ENCODE assay signal across 8 cellular contexts in genomic region chr2:207163815-207164747, GRCh38. TPM values are rescaled to one million over a fixed set of nuclear protein-coding genes. Genes with fewer than 3 reads are reported as not detected.
A peak's percentile ranks its signal among the peaks of the same experiment; 100 is the strongest.
DNase-seq lines count a peak whose midpoint lies in the region; ATAC-seq and TF ChIP-seq lines count a peak whose summit lies in the region.

No MANE protein-coding gene starts in this region.

- H3K4me3 ChIP-seq in esophagus muscularis mucosa, result peak overlapping the region; percentile 78 to 90 (median 82)
- peak overlapping the region; percentile 74 for H3K4me3 ChIP-seq in mucosa of stomach (ENCODE audit: low read length)
- peak overlapping the region; percentile 74 to 95 (median 84) for H3K4me3 ChIP-seq in tibial nerve

- H3K9me3 ChIP-seq in esophagus muscularis mucosa (no peaks in the 10 kb centered on the region), mucosa of stomach (ENCODE audit: control insufficient read depth, low read length) (no peaks in the 10 kb centered on the region), tibial nerve (no peaks in the 10 kb centered on the region)

- H3K36me3 ChIP-seq in esophagus muscularis mucosa (no peaks in the 10 kb centered on the region), mucosa of stomach (ENCODE audit: control insufficient read depth, insufficient read depth, low read length) (no peaks in the 10 kb centered on the region), tibial nerve (no peaks in the 10 kb centered on the region)

- no peaks in the 10 kb centered on the region for H3K27me3 ChIP-seq in esophagus muscularis mucosa
- no peaks in the 10 kb centered on the region for H3K27me3 ChIP-seq in mucosa of stomach (ENCODE audit: control insufficient read depth, insufficient read depth, low read length)
- no peaks in the 10 kb centered on the region for H3K27me3 ChIP-seq in tibial nerve

- no peak for TF ChIP-seq POLR2A in esophagus muscularis mucosa (IDR thresholded peaks at IDR 0.05; ENCODE audit: low read depth)
- peak in 1 of 2 donors; percentile 32 for TF ChIP-seq POLR2A in tibial nerve (IDR thresholded peaks at IDR 0.05)

- no peak for ATAC-seq in GM21528 (IDR thresholded peaks at IDR 0.05; ENCODE audit: low FRiP score, unreplicated experiment)
- no peak for ATAC-seq in GM18517 (IDR thresholded peaks at IDR 0.05; ENCODE audit: unreplicated experiment)

- TF ChIP-seq CTCF in GM20000 (IDR thresholded peaks at IDR 0.05; ENCODE audit: extremely low read depth, missing control alignments), result no peak
- no peak for TF ChIP-seq CTCF in VCaP (conservative IDR thresholded peaks at IDR 0.05)
- no peak for TF ChIP-seq CTCF in esophagus muscularis mucosa (IDR thresholded peaks at IDR 0.05)
- no peak for TF ChIP-seq CTCF in tibial nerve (IDR thresholded peaks at IDR 0.05)

- H3K4me1 ChIP-seq in esophagus muscularis mucosa (peaks cover 51 to 61% (median 60%) of the 10 kb centered on the region in 4 donors), mucosa of stomach (ENCODE audit: control insufficient read depth, insufficient read depth, low read length) (peaks cover 16% of the 10 kb centered on the region), tibial nerve (peaks cover 0 to 62% (median 34%) of the 10 kb centered on the region in 4 donors)

- TF ChIP-seq EP300 in esophagus muscularis mucosa (IDR thresholded peaks at IDR 0.05) (peak; percentile 66), tibial nerve (IDR thresholded peaks at IDR 0.05) (peak; percentile 67 to 73)

- intact Hi-C loops in esophagus muscularis mucosa (cut with DNase I), result loop anchor here (5.0 to 10.0 kb wide), 2 partner anchors 89 to 182 kb away; no protein-coding TSS in a partner anchor

- peak overlapping the region; percentile 87 for H3K9ac ChIP-seq in mucosa of stomach (ENCODE audit: low read length)

- in situ Hi-C loops in ACHN (cut with HindIII; ENCODE audit: low pct_ligation_motif_present, low pct_unique_long_range_greater_than_20kb, low sequenced_read_pairs), result no loop called here

- H3K27ac ChIP-seq in VCaP (peak overlapping the region; percentile 93), esophagus muscularis mucosa (replicated peaks in 1 of 4) (peak overlapping the region; percentile 100), tibial nerve (peak overlapping the region; percentile 85 to 100 (median 98))

- peak; percentile 59 for DNase-seq in ACHN
- peak; percentile 13 for DNase-seq in GM20000 (ENCODE audit: low spot score)
- peak; percentile 94 for DNase-seq in esophagus muscularis mucosa (ENCODE audit: extremely low spot score)
- DNase-seq in tibial nerve (ENCODE audit: low spot score in 2 of 2), result peak; percentile 30 to 62

- WGBS in esophagus muscularis mucosa, result 1% methylated on average over 18 of the region's 20 CpGs
- 1 to 2% methylated on average over 20 of the region's 20 CpGs for WGBS in tibial nerve, 2 donors

RNA-seq across cellular contexts. Expression of gene KLF7, which starts 1.7 kb away (rescaled TPM):
- total RNA-seq in esophagus muscularis mucosa (10 to 100 TPM; 25.3 to 47.4 (median 36.9) TPM), tibial nerve (10 to 100 TPM; 25.8 to 55.3 (median 37.1) TPM)

Comparison
In these comparisons a context has a peak if more than half of its experiments do, and no peak if none do; other contexts are left out.
1. DNase-seq: peak in every context shown above with its lines; median percentile 94 in esophagus muscularis mucosa; 59 in ACHN; 46 in tibial nerve; 13 in GM20000.